ENCODE assay signal across 9 cellular contexts in the genomic region with DNA sequence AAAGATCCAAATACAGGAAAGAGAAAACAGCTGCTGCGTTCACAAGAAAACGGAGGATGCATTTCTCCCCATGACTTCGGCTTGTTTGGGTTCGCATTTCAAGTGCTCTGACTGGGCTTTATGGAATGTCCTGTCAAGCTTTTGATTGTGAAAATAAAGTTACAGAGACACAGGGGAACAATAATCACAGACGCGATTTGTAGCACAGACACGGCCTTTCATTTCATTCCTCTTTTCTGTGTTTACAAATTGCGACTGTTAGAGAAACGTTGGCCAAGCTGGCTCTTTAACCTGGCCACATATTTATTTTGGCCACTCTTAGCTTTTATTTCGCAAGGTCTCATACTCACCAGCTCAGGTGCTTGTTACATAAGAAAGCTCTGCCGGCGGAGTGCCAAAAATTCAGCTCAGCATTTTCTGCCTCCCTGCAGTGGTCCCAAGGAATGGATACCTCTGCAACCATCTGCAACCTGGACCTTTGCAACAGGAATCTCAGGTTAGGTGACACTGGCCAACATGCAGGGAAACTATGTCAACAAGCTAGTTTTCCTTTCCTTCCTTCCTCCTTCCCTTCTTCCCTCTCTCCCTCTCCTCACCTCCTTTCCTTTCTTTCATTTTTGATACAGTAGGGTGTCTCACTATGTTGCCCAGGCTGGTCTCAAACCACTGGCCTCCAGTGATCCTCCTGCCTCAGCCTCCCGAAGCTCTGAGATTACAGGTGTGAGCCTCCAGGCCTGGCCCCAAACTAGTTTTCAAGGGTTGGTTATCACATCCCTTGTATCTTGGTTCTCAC. TPM values are rescaled to one million over a fixed set of nuclear protein-coding genes. Genes with fewer than 3 reads are reported as not detected.
A peak's percentile ranks its signal among the peaks of the same experiment; 100 is the strongest.
DNase-seq lines count a peak whose midpoint lies in the region; ATAC-seq, FAIRE-seq and TF ChIP-seq lines count a peak whose summit lies in the region.
"Had no signal": no experiment of that assay in that cellular context is flagged by ENCODE, and none has a peak within 500 bp of the region (broad histone marks: within the 10 kb centered on the region; RNA-seq: fewer than 3 reads in every experiment).

No MANE protein-coding gene starts in this region.

- POLR2A ChIA-PET in A549 (lab: Yijun Ruan, JAX): interaction anchor here (0.5 to 1.3 kb wide), 5 partner anchors 77 to 297 kb away, joined by 3 to 4 read pairs (median 3); no protein-coding TSS in a partner anchor
- POLR2A ChIA-PET in activated CD8-positive, alpha-beta T cell treated with anti-CD3 and anti-CD28 coated beads, Interleukin-2, amount 10 ng/mL, durations not matched to agents 7 days and 5 days (lab: Charles Lee): no interaction called here

- H3K4me2 ChIP-seq in A549: peak overlapping the region; percentile 78

- H3K36me3 ChIP-seq in mucosa of rectum (ENCODE audit: control insufficient read depth in 2 of 2, insufficient read depth in 2 of 2, low read length in 2 of 2): no peaks in the 10 kb centered on the region

- H3K4me3 ChIP-seq in A549 (peak overlapping the region; percentile 12; the same call in 2 of the 3 replicates), mucosa of rectum (ENCODE audit: low read length in 2 of 2) (peak overlapping the region in 1 of 2 donors; percentile 16)

- TF ChIP-seq CTCF in A549 (IDR thresholded peaks at IDR 0.05): no peak

- H3K27ac ChIP-seq in A549 (peak overlapping the region; percentile 72 to 79), mucosa of rectum (ENCODE audit: low read depth in 2 of 2, low read length in 2 of 2) (peak overlapping the region; percentile 63 to 67)

- WGBS in A549 (ENCODE audit: missing lambda C conversion rate): 11% methylated on average over 13 of the region's 13 CpGs

- DNase-seq in A549 (ENCODE audit: low read depth in 1 of 2, low spot score in 1 of 2): peak; percentile 13 to 69
- DNase-seq in NCI-H1092 treated with DMSO at 0.1 percent for 48 hours (lab: John Stamatoyannopoulos, UW): peak; percentile 53
- peak; percentile 46 for DNase-seq in dedifferentiated amniotic fluid mesenchymal stem cell (ENCODE audit: extremely low spot score)
- DNase-seq in NCI-H524 (lab: John Stamatoyannopoulos, UW): no peak
- DNase-seq in activated CD8-positive, alpha-beta T cell treated with anti-CD3 and anti-CD28 coated beads, Interleukin-2, amount 10 ng/mL, durations not matched to agents 7 days and 5 days: no peak

- H3K4me3 Mint-ChIP-seq in activated CD8-positive, alpha-beta T cell treated with anti-CD3 and anti-CD28 coated beads, Interleukin-2, amount 10 ng/mL, durations not matched to agents 7 days and 5 days: no peak overlapping the region

- TF ChIP-seq POLR2A in A549 (IDR thresholded peaks at IDR 0.05; ENCODE audit: low read length): no peak

- H3K4me1 ChIP-seq in A549 (peaks cover 34% of the 10 kb centered on the region), mucosa of rectum (ENCODE audit: control insufficient read depth in 2 of 2, insufficient read depth in 2 of 2, low read length in 2 of 2) (peaks cover 17 to 18% of the 10 kb centered on the region in 2 donors)

- H3K27me3 Mint-ChIP-seq in activated CD8-positive, alpha-beta T cell treated with anti-CD3 and anti-CD28 coated beads, Interleukin-2, amount 10 ng/mL, durations not matched to agents 7 days and 5 days (ENCODE audit: low read depth): peaks cover 4% of the 10 kb centered on the region

- TF ChIP-seq EP300 in A549 (IDR thresholded peaks at IDR 0.05): peak; percentile 44 to 60; a peak in 3 of 5 replicates

- CTCF ChIA-PET in A549 (lab: Yijun Ruan, JAX): interaction anchor here (0.5 to 2.3 kb wide), 5 partner anchors 22 to 228 kb away, joined by 3 to 11 read pairs (median 4); no protein-coding TSS in a partner anchor
- CTCF ChIA-PET in activated CD8-positive, alpha-beta T cell treated with anti-CD3 and anti-CD28 coated beads, Interleukin-2, amount 10 ng/mL, durations not matched to agents 7 days and 5 days (lab: Charles Lee): no interaction called here

- FAIRE-seq in A549 (lab: Jason Lieb, UNC): no peak
- FAIRE-seq: endometrium had no signal

- ATAC-seq in A549 (peak; percentile 80 to 88), GM19395 (IDR thresholded peaks at IDR 0.05; ENCODE audit: unreplicated experiment) (no peak), HG03354 (IDR thresholded peaks at IDR 0.05; ENCODE audit: poor library complexity, severe bottlenecking, unreplicated experiment) (no peak)
- ATAC-seq in activated CD8-positive, alpha-beta T cell treated with anti-CD3 and anti-CD28 coated beads, Interleukin-2, amount 10 ng/mL, durations not matched to agents 7 days and 5 days: no peak

- H3K4me1 Mint-ChIP-seq in activated CD8-positive, alpha-beta T cell treated with anti-CD3 and anti-CD28 coated beads, Interleukin-2, amount 10 ng/mL, durations not matched to agents 7 days and 5 days (ENCODE audit: low read depth): no peaks in the 10 kb centered on the region

- no peak; a peak in 1 of 5 replicates for TF ChIP-seq RAD21 in A549 (conservative IDR thresholded peaks at IDR 0.05 in 1 of 2, IDR thresholded peaks at IDR 0.05 in 1 of 2)

- H3K36me3 Mint-ChIP-seq in activated CD8-positive, alpha-beta T cell treated with anti-CD3 and anti-CD28 coated beads, Interleukin-2, amount 10 ng/mL, durations not matched to agents 7 days and 5 days (ENCODE audit: low read depth): no peaks in the 10 kb centered on the region

- H3K9me3 Mint-ChIP-seq in activated CD8-positive, alpha-beta T cell treated with anti-CD3 and anti-CD28 coated beads, Interleukin-2, amount 10 ng/mL, durations not matched to agents 7 days and 5 days (ENCODE audit: insufficient read depth): no peaks in the 10 kb centered on the region

- H3K27me3 ChIP-seq in mucosa of rectum (ENCODE audit: control insufficient read depth in 2 of 2, insufficient read depth in 2 of 2, low read length in 2 of 2): no peaks in the 10 kb centered on the region

- H3K9ac ChIP-seq in mucosa of rectum (ENCODE audit: low read depth in 1 of 2, low read length in 2 of 2): peak overlapping the region; percentile 20 to 26

- no peak overlapping the region for H3K27ac Mint-ChIP-seq in activated CD8-positive, alpha-beta T cell treated with anti-CD3 and anti-CD28 coated beads, Interleukin-2, amount 10 ng/mL, durations not matched to agents 7 days and 5 days

- H3K9me3 ChIP-seq in A549 (no peaks in the 10 kb centered on the region), mucosa of rectum (ENCODE audit: control insufficient read depth in 2 of 2, low read length in 2 of 2) (no peaks in the 10 kb centered on the region)

TF ChIP-seq in A549, 52 proteins besides CTCF, POLR2A, EP300 and RAD21:
- TF ChIP-seq, protein P1, sequence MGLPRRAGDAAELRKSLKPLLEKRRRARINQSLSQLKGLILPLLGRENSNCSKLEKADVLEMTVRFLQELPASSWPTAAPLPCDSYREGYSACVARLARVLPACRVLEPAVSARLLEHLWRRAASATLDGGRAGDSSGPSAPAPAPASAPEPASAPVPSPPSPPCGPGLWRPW (IDR thresholded peaks at IDR 0.05): peak; percentile 87
- TF ChIP-seq ZSCAN20 (CRISPR knock-in tag; IDR thresholded peaks at IDR 0.05) (no peak), SMC3 (IDR thresholded peaks at IDR 0.05) (peak; percentile 23; the same call in 1 of the 3 replicates), ZFP36 (IDR thresholded peaks at IDR 0.05; ENCODE audit: borderline replicate concordance, partially characterized antibody) (no peak), FOXS1 (CRISPR knock-in tag; IDR thresholded peaks at IDR 0.05) (peak; percentile 68; the same call in 1 of the 2 replicates), JUN (IDR thresholded peaks at IDR 0.05) (peak in 1 of 2 experiments; percentile 58; a peak in 1 of 5 replicates), CHD4 (IDR thresholded peaks at IDR 0.05; ENCODE audit: borderline replicate concordance) (no peak), MAFK (IDR thresholded peaks at IDR 0.05; ENCODE audit: partially characterized antibody) (peak; percentile 56), RNF2 (IDR thresholded peaks at IDR 0.05; ENCODE audit: borderline replicate concordance, low read depth) (no peak), FOSL2 (IDR thresholded peaks at IDR 0.05) (no peak), FOSL2 (CRISPR knock-in tag; IDR thresholded peaks at IDR 0.05) (peak; percentile 25; the same call in 1 of the 2 replicates), CEBPB (IDR thresholded peaks at IDR 0.05) (peak; percentile 88 to 91), JUNB (IDR thresholded peaks at IDR 0.05) (peak; percentile 59; the same call in 1 of the 2 replicates)
- TF ChIP-seq, protein P2, sequence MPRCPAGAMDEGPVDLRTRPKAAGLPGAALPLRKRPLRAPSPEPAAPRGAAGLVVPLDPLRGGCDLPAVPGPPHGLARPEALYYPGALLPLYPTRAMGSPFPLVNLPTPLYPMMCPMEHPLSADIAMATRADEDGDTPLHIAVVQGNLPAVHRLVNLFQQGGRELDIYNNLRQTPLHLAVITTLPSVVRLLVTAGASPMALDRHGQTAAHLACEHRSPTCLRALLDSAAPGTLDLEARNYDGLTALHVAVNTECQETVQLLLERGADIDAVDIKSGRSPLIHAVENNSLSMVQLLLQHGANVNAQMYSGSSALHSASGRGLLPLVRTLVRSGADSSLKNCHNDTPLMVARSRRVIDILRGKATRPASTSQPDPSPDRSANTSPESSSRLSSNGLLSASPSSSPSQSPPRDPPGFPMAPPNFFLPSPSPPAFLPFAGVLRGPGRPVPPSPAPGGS (IDR thresholded peaks at IDR 0.05): peak; percentile 65; the same call in 1 of the 3 replicates
- TF ChIP-seq, protein P3, sequence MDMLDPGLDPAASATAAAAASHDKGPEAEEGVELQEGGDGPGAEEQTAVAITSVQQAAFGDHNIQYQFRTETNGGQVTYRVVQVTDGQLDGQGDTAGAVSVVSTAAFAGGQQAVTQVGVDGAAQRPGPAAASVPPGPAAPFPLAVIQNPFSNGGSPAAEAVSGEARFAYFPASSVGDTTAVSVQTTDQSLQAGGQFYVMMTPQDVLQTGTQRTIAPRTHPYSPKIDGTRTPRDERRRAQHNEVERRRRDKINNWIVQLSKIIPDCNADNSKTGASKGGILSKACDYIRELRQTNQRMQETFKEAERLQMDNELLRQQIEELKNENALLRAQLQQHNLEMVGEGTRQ (IDR thresholded peaks at IDR 0.05): no peak

RNA-seq across cellular contexts. Expression of a gene that starts 58.2 kb away (rescaled TPM):
- polyA plus RNA-seq in A549 (2011; rRNA removed) (1.6 TPM in 2 replicates), A549 (2017; fragmentation: RNase III; extraction: RNeasy Plus Mini Kit Qiagen cat#74134 plus additional on column Dnase treatment) (1.7 to 2.2 TPM (median 1.8 TPM) in 3 replicates)
- polyA plus RNA-seq in A549 (2012; cell fraction: cytosol; rRNA removed): 1.8 and 3.1 TPM in 2 replicates
- 3.1 and 4.5 TPM in 2 replicates for polyA plus RNA-seq in A549 (2012; cell fraction: nucleus; rRNA removed)
- 2.0 and 2.4 TPM in 2 replicates for polyA minus RNA-seq in A549 (2011; rRNA and poly(A)+ RNA removed)
- under 1 TPM in 1 of 2 experiments, not detected in 1; 0.13 TPM for total RNA-seq in activated CD8-positive, alpha-beta T cell treated with anti-CD3 and anti-CD28 coated beads, Interleukin-2, amount 10 ng/mL, durations not matched to agents 7 days and 5 days

Comparison
In these comparisons a context has a peak if more than half of its experiments do, and no peak if none do; other contexts are left out.
1. ATAC-seq: peak in A549 (2 of 2); none in GM19395 (single experiment), activated CD8-positive, alpha-beta T cell treated with anti-CD3 and anti-CD28 coated beads, Interleukin-2, amount 10 ng/mL, durations not matched to agents 7 days and 5 days (single experiment) and HG03354 (single experiment).
2. DNase-seq: peak in A549 (2 of 2), NCI-H1092 treated with DMSO at 0.1 percent for 48 hours (single experiment) and dedifferentiated amniotic fluid mesenchymal stem cell (single experiment); none in NCI-H524 (0 of 2) and activated CD8-positive, alpha-beta T cell treated with anti-CD3 and anti-CD28 coated beads, Interleukin-2, amount 10 ng/mL, durations not matched to agents 7 days and 5 days (single experiment).